In genomic region chr6:116090251-116090650, GRCh38 we compare ENCODE assay signal across 1 cellular context.
TF ChIP-seq lines count a peak whose summit lies in the region.

No MANE protein-coding gene starts in this region.

TF ChIP-seq in GM12878, 131 proteins besides CTCF, POLR2A, EP300 and RAD21 (continued from another document and continues in another):
- TF ChIP-seq CBX5 (IDR thresholded peaks at IDR 0.05; ENCODE audit: low read depth) (peak; percentile 90; the same call in 1 of the 2 replicates), ZBED1 (IDR thresholded peaks at IDR 0.05; ENCODE audit: borderline replicate concordance) (peak; percentile 63; the same call in 1 of the 2 replicates), FOXK2 (IDR thresholded peaks at IDR 0.05) (no peak), YY1 (IDR thresholded peaks at IDR 0.05; ENCODE audit: low read depth, low read length) (peak; percentile 93), CREM (IDR thresholded peaks at IDR 0.05; ENCODE audit: low read depth) (peak; percentile 55; the same call in 1 of the 2 replicates), MEF2B (IDR thresholded peaks at IDR 0.05; ENCODE audit: partially characterized antibody, poor library complexity, severe bottlenecking) (no peak), NR2F1 (conservative IDR thresholded peaks at IDR 0.05) (peak; percentile 55; the same call in 1 of the 2 replicates), ZNF622 (IDR thresholded peaks at IDR 0.05) (no peak), ZNF217 (IDR thresholded peaks at IDR 0.05) (no peak), TCF7 (IDR thresholded peaks at IDR 0.05; ENCODE audit: borderline replicate concordance) (peak; percentile 7; the same call in 1 of the 2 replicates), BCLAF1 (IDR thresholded peaks at IDR 0.05) (no peak), HDAC6 (IDR thresholded peaks at IDR 0.05; ENCODE audit: unreplicated experiment) (no peak), SIN3A (IDR thresholded peaks at IDR 0.05; ENCODE audit: low read depth, low read length) (no peak), USF1 (IDR thresholded peaks at IDR 0.05; ENCODE audit: borderline replicate concordance, extremely low read length, insufficient read depth, low read depth, low read length) (no peak), JUND (IDR thresholded peaks at IDR 0.05; ENCODE audit: low read depth, low read length) (no peak), MYB (IDR thresholded peaks at IDR 0.05; ENCODE audit: borderline replicate concordance, low read depth, low read length) (no peak), ZZZ3 (IDR thresholded peaks at IDR 0.05; ENCODE audit: control insufficient read depth, insufficient read length, low read depth) (no peak), EED (IDR thresholded peaks at IDR 0.05; ENCODE audit: low read depth) (peak; percentile 73), E2F8 (IDR thresholded peaks at IDR 0.05; ENCODE audit: low read depth, partially characterized antibody) (no peak), KLF5 (IDR thresholded peaks at IDR 0.05; ENCODE audit: partially characterized antibody) (no peak), NFYA (IDR thresholded peaks at IDR 0.05; ENCODE audit: borderline replicate concordance, low read depth, low read length) (no peak), ESRRA (IDR thresholded peaks at IDR 0.05; ENCODE audit: low read length) (no peak), IRF4 (IDR thresholded peaks at IDR 0.05; ENCODE audit: low read depth, low read length) (peak; percentile 71; the same call in 1 of the 2 replicates), MYC (IDR thresholded peaks at IDR 0.05; ENCODE audit: insufficient read depth, insufficient read length, insufficient replicate concordance, low read length, severe bottlenecking) (no peak), BCL3 (IDR thresholded peaks at IDR 0.05; ENCODE audit: borderline replicate concordance, insufficient read depth, low read depth, low read length, poor library complexity, severe bottlenecking) (peak; percentile 64), NR2C1 (IDR thresholded peaks at IDR 0.05) (no peak), BRCA1 (IDR thresholded peaks at IDR 0.05; ENCODE audit: low read depth, low read length) (no peak), ETV6 (conservative IDR thresholded peaks at IDR 0.05 in 1 of 2, IDR thresholded peaks at IDR 0.05 in 1 of 2; ENCODE audit: borderline replicate concordance in 1 of 2, low read depth in 1 of 2) (peak in 1 of 2 experiments; percentile 66; a peak in 1 of 4 replicates), BCL11A (IDR thresholded peaks at IDR 0.05; ENCODE audit: low read depth, low read length) (peak; percentile 80; the same call in 1 of the 2 replicates), ZNF207 (IDR thresholded peaks at IDR 0.05; ENCODE audit: borderline replicate concordance) (no peak), MEF2A (IDR thresholded peaks at IDR 0.05; ENCODE audit: insufficient read depth, low read depth, low read length) (peak; percentile 76), CBFB (IDR thresholded peaks at IDR 0.05; ENCODE audit: low read depth) (peak; percentile 71; the same call in 1 of the 2 replicates), ZNF687 (IDR thresholded peaks at IDR 0.05) (peak; percentile 78)
- TF ChIP-seq, protein P1, sequence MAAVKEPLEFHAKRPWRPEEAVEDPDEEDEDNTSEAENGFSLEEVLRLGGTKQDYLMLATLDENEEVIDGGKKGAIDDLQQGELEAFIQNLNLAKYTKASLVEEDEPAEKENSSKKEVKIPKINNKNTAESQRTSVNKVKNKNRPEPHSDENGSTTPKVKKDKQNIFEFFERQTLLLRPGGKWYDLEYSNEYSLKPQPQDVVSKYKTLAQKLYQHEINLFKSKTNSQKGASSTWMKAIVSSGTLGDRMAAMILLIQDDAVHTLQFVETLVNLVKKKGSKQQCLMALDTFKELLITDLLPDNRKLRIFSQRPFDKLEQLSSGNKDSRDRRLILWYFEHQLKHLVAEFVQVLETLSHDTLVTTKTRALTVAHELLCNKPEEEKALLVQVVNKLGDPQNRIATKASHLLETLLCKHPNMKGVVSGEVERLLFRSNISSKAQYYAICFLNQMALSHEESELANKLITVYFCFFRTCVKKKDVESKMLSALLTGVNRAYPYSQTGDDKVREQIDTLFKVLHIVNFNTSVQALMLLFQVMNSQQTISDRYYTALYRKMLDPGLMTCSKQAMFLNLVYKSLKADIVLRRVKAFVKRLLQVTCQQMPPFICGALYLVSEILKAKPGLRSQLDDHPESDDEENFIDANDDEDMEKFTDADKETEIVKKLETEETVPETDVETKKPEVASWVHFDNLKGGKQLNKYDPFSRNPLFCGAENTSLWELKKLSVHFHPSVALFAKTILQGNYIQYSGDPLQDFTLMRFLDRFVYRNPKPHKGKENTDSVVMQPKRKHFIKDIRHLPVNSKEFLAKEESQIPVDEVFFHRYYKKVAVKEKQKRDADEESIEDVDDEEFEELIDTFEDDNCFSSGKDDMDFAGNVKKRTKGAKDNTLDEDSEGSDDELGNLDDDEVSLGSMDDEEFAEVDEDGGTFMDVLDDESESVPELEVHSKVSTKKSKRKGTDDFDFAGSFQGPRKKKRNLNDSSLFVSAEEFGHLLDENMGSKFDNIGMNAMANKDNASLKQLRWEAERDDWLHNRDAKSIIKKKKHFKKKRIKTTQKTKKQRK (IDR thresholded peaks at IDR 0.05; ENCODE audit: low read depth, low read length): no peak
- TF ChIP-seq, protein P2, sequence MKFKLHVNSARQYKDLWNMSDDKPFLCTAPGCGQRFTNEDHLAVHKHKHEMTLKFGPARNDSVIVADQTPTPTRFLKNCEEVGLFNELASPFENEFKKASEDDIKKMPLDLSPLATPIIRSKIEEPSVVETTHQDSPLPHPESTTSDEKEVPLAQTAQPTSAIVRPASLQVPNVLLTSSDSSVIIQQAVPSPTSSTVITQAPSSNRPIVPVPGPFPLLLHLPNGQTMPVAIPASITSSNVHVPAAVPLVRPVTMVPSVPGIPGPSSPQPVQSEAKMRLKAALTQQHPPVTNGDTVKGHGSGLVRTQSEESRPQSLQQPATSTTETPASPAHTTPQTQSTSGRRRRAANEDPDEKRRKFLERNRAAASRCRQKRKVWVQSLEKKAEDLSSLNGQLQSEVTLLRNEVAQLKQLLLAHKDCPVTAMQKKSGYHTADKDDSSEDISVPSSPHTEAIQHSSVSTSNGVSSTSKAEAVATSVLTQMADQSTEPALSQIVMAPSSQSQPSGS (IDR thresholded peaks at IDR 0.05; ENCODE audit: low read length): peak; percentile 94
- TF ChIP-seq, protein P3, sequence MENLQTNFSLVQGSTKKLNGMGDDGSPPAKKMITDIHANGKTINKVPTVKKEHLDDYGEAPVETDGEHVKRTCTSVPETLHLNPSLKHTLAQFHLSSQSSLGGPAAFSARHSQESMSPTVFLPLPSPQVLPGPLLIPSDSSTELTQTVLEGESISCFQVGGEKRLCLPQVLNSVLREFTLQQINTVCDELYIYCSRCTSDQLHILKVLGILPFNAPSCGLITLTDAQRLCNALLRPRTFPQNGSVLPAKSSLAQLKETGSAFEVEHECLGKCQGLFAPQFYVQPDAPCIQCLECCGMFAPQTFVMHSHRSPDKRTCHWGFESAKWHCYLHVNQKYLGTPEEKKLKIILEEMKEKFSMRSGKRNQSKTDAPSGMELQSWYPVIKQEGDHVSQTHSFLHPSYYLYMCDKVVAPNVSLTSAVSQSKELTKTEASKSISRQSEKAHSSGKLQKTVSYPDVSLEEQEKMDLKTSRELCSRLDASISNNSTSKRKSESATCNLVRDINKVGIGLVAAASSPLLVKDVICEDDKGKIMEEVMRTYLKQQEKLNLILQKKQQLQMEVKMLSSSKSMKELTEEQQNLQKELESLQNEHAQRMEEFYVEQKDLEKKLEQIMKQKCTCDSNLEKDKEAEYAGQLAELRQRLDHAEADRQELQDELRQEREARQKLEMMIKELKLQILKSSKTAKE (IDR thresholded peaks at IDR 0.05; ENCODE audit: low read depth, poor library complexity, severe bottlenecking): peak; percentile 27
- TF ChIP-seq, protein P4, sequence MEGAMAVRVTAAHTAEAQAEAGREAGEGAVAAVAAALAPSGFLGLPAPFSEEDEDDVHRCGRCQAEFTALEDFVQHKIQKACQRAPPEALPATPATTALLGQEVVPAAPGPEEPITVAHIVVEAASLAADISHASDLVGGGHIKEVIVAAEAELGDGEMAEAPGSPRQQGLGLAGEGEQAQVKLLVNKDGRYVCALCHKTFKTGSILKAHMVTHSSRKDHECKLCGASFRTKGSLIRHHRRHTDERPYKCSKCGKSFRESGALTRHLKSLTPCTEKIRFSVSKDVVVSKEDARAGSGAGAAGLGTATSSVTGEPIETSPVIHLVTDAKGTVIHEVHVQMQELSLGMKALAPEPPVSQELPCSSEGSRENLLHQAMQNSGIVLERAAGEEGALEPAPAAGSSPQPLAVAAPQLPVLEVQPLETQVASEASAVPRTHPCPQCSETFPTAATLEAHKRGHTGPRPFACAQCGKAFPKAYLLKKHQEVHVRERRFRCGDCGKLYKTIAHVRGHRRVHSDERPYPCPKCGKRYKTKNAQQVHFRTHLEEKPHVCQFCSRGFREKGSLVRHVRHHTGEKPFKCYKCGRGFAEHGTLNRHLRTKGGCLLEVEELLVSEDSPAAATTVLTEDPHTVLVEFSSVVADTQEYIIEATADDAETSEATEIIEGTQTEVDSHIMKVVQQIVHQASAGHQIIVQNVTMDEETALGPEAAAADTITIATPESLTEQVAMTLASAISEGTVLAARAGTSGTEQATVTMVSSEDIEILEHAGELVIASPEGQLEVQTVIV (IDR thresholded peaks at IDR 0.05; ENCODE audit: borderline replicate concordance, partially characterized antibody): no peak
